8 cellular contexts compared by ENCODE assay signal in genomic region chr5:107670927-107671741, GRCh38. TPM values are rescaled to one million over a fixed set of nuclear protein-coding genes. Genes with fewer than 3 reads are reported as not detected.
DNase-seq lines count a peak whose midpoint lies in the region; ATAC-seq, FAIRE-seq and TF ChIP-seq lines count a peak whose summit lies in the region.

Gene EFNA5 (minus strand): TSS chr5:107670937.

- no peaks in the 10 kb centered on the region for H3K36me3 ChIP-seq in adrenal gland (replicated peaks in 1 of 2)
- H3K36me3 ChIP-seq in heart left ventricle, result no peaks in the 10 kb centered on the region

- H3K27me3 ChIP-seq in adrenal gland, result peaks cover 17% of the 10 kb centered on the region
- peaks cover 0 to 86% (median 19%) of the 10 kb centered on the region in 9 donors for H3K27me3 ChIP-seq in heart left ventricle

- intact Hi-C loops in adrenal gland (cut with DNase I) (no loop called here), heart left ventricle (cut with DNase I) (loop anchor here in 9 of 10 donors (5.0 to 10.0 kb wide), 14 partner anchors 69 to 1406 kb away; no protein-coding TSS in a partner anchor), posterior cingulate gyrus (cut with DNase I) (loop anchor here (10.0 kb wide), 3 partner anchors 246 to 674 kb away; no protein-coding TSS in a partner anchor)

- no peaks in the 10 kb centered on the region for H3K9me3 ChIP-seq in A549
- H3K9me3 ChIP-seq in adrenal gland (replicated peaks in 1 of 3), result no peaks in the 10 kb centered on the region
- H3K9me3 ChIP-seq in heart left ventricle, result no peaks in the 10 kb centered on the region

- H3K4me2 ChIP-seq in A549, result peak within 1 kb of the TSS; percentile 93

- TF ChIP-seq CTCF in A549 (IDR thresholded peaks at IDR 0.05), result no peak
- TF ChIP-seq CTCF in GM10266 (IDR thresholded peaks at IDR 0.05; ENCODE audit: control insufficient read depth, insufficient read depth, low read depth, missing control alignments), result no peak
- no peak for TF ChIP-seq CTCF in adrenal gland (IDR thresholded peaks at IDR 0.05)
- no peak for TF ChIP-seq CTCF in heart left ventricle (IDR thresholded peaks at IDR 0.05)

- DNase-seq in A549 (ENCODE audit: low read depth in 1 of 2, low spot score in 1 of 2) (peak; percentile 17 to 30), GM10266 (ENCODE audit: extremely low spot score) (peak; percentile 61), NCI-H69 (lab: John Stamatoyannopoulos, UW) (peak; percentile 91), adrenal gland (peak in 5 of 7 donors; percentile 23 to 57 (median 31)), heart left ventricle (peak; percentile 27 to 65 (median 44)), posterior cingulate gyrus (peak in 9 of 10 donors; percentile 23 to 89 (median 41))

- no peak for TF ChIP-seq RAD21 in A549 (conservative IDR thresholded peaks at IDR 0.05 in 1 of 2, IDR thresholded peaks at IDR 0.05 in 1 of 2)

- peak; percentile 6 to 25 for ATAC-seq in A549
- ATAC-seq in HG02884 (IDR thresholded peaks at IDR 0.05; ENCODE audit: unreplicated experiment), result peak; percentile 29
- ATAC-seq in heart left ventricle, result peak; percentile 10 to 47 (median 22)
- no peak for ATAC-seq in HG02571 (IDR thresholded peaks at IDR 0.05; ENCODE audit: unreplicated experiment)

- no peak for FAIRE-seq in A549 (lab: Jason Lieb, UNC)

- peak; percentile 22 for TF ChIP-seq POLR2A in A549 (IDR thresholded peaks at IDR 0.05; ENCODE audit: low read length)
- no peak for TF ChIP-seq POLR2A in adrenal gland (IDR thresholded peaks at IDR 0.05)
- no peak for TF ChIP-seq POLR2A in heart left ventricle (IDR thresholded peaks at IDR 0.05)

- H3K27ac ChIP-seq in A549, result peak within 1 kb of the TSS; percentile 90 to 99
- H3K27ac ChIP-seq in adrenal gland, result peak within 1 kb of the TSS in 2 of 5 donors; percentile 49 to 53
- peak within 1 kb of the TSS; percentile 67 to 93 (median 87) for H3K27ac ChIP-seq in heart left ventricle

- POLR2A ChIA-PET in A549 (lab: Yijun Ruan, JAX), result interaction anchor here (0.7 to 1.9 kb wide), 10 partner anchors 99 to 1546 kb away, joined by 3 to 14 read pairs (median 6); partner anchors contain the start of gene FBXL17

- peaks cover 31% of the 10 kb centered on the region for H3K4me1 ChIP-seq in A549
- peaks cover 20 to 32% of the 10 kb centered on the region in 2 donors for H3K4me1 ChIP-seq in adrenal gland (replicated peaks in 1 of 2)
- peaks cover 0 to 41% (median 12%) of the 10 kb centered on the region in 12 donors for H3K4me1 ChIP-seq in heart left ventricle

- peak within 1 kb of the TSS; percentile 69 for H3K4me3 ChIP-seq in A549
- H3K4me3 ChIP-seq in adrenal gland, result peak within 1 kb of the TSS in 3 of 4 donors; percentile 6 to 88 (median 35)
- H3K4me3 ChIP-seq in heart left ventricle, result peak within 1 kb of the TSS; percentile 48 to 79 (median 64)

- no peak for TF ChIP-seq EP300 in A549 (IDR thresholded peaks at IDR 0.05)

- WGBS in A549 (ENCODE audit: missing lambda C conversion rate), result under 1% methylated on average over 60 of the region's 84 CpGs
- WGBS in adrenal gland, 4 donors, result 0% methylated on average over 14 to 84 of the region's 84 CpGs
- 0% methylated on average over 14 to 84 of the region's 84 CpGs for WGBS in heart left ventricle, 4 donors

- CTCF ChIA-PET in A549 (lab: Yijun Ruan, JAX), result interaction anchor here (0.8 to 1.3 kb wide), 3 partner anchors 10 to 343 kb away, joined by 3 to 4 read pairs (median 3); no protein-coding TSS in a partner anchor

TF ChIP-seq in A549, 52 proteins besides CTCF, POLR2A, EP300 and RAD21:
- 0 out of 2 replicates have a peak, but pooled peaks have one; percentile 31 for TF ChIP-seq E2F6 (IDR thresholded peaks at IDR 0.05; ENCODE audit: borderline replicate concordance, low read depth)
- TF ChIP-seq USF2 (IDR thresholded peaks at IDR 0.05), result no peak
- TF ChIP-seq RCOR1 (IDR thresholded peaks at IDR 0.05; ENCODE audit: low read depth, low read length), result no peak
- no peak for TF ChIP-seq HEYL (CRISPR knock-in tag; IDR thresholded peaks at IDR 0.05)

RNA-seq across cellular contexts. Expression of gene EFNA5, which starts in this region (rescaled TPM):
- polyA plus RNA-seq in A549 (2011; rRNA removed) (20.7 and 27.0 TPM in 2 replicates), A549 (2017; fragmentation: RNase III; extraction: RNeasy Plus Mini Kit Qiagen cat#74134 plus additional on column Dnase treatment) (8.1 to 10.6 TPM (median 8.5 TPM) in 3 replicates), adrenal gland (1 to 10 TPM in 2 of 3 donors, under 1 TPM in 1; 0.81 to 1.6 (median 1.4) TPM), heart left ventricle (10 to 100 TPM in 1 of 2 donors, 1 to 10 TPM in 1; 6.1 to 19.0 TPM)
- 3.5 and 4.6 TPM in 2 replicates for polyA plus RNA-seq in A549 (2012; cell fraction: cytosol; rRNA removed)
- 9.0 and 14.4 TPM in 2 replicates for polyA plus RNA-seq in A549 (2012; cell fraction: nucleus; rRNA removed)
- 34.5 and 44.5 TPM in 2 replicates for polyA minus RNA-seq in A549 (2011; rRNA and poly(A)+ RNA removed)
- total RNA-seq in adrenal gland (1 to 10 TPM in 5 of 8 donors, under 1 TPM in 3; 0.06 to 2.8 (median 1.8) TPM), heart left ventricle (10 to 100 TPM; 20.9 to 58.4 (median 31.0) TPM)

Comparison
In these comparisons a context has a peak if more than half of its experiments do, and no peak if none do; other contexts are left out.
1. RNA of gene EFNA5 (total RNA-seq): 20.9 to 58.4 TPM in heart left ventricle; 0.06 to 2.8 TPM in adrenal gland; every median in the first group is over 4 times any median in the second.
2. DNase-seq: peak in every context shown above with its lines; median percentile 91 in NCI-H69; 61 in GM10266; 44 in heart left ventricle; 41 in posterior cingulate gyrus; 31 in adrenal gland; 24 in A549.
3. intact Hi-C loops: an anchor here in heart left ventricle (5.0 to 10.0 kb wide) and posterior cingulate gyrus (10.0 kb wide); none called in adrenal gland.
4. Peak in every context shown above with its lines, with median percentiles within 50 percentile points of each other: H3K4me3 ChIP-seq.